ENCODE assay signal across 24 cellular contexts in genomic region chr4:166042510-166043055, GRCh38.
DNase-seq lines count a peak whose midpoint lies in the region; ATAC-seq and TF ChIP-seq lines count a peak whose summit lies in the region.
"Had no signal": no experiment of that assay in that cellular context is flagged by ENCODE, and none has a peak within 500 bp of the region (broad histone marks: within the 10 kb centered on the region; RNA-seq: fewer than 3 reads in every experiment).

No MANE protein-coding gene starts in this region.

- BruUV-seq in PC-3 (replicated peaks; lab: Mats Ljungman, UMichigan), result no TSS peak

- TF ChIP-seq POLR2A in transverse colon (IDR thresholded peaks at IDR 0.05) (no peak), right lobe of liver (IDR thresholded peaks at IDR 0.05) (no peak)

- H3K9me3 ChIP-seq in heart right ventricle (no peaks in the 10 kb centered on the region), right atrium auricular region (no peaks in the 10 kb centered on the region), PC-3 (ENCODE audit: low read length) (no peaks in the 10 kb centered on the region), transverse colon (no peaks in the 10 kb centered on the region), T-helper 17 cell (ENCODE audit: control insufficient read depth, low read length, poor library complexity, severe bottlenecking) (no peaks in the 10 kb centered on the region), right lobe of liver (no peaks in the 10 kb centered on the region)
- H3K9me3 ChIP-seq: lower lobe of right lung had no signal

- no peaks in the 10 kb centered on the region for H3K36me3 Mint-ChIP-seq in T-helper 17 cell (ENCODE audit: low read depth)

- CTCF ChIA-PET in PC-3 (lab: Charles Lee), result no interaction called here

- ATAC-seq in heart right ventricle (peak in 5 of 8 donors; percentile 17 to 75 (median 70)), PC-3 (peak; percentile 75), T-helper 17 cell (no peak), right lobe of liver (no peak)
- ATAC-seq: activated CD4-positive, CD25-positive, alpha-beta regulatory T cell treated with anti-CD3 and anti-CD28 coated beads, Interleukin-2, amount 50 U/mL, for 24 hours; activated naive CD8-positive, alpha-beta T cell treated with anti-CD3 and anti-CD28 coated beads, Interleukin-2, amount 50 U/mL, for 24 hours; esophagus mucosa; HCT116; lower lobe of right lung had no signal

- H3K36me3 ChIP-seq in heart right ventricle (no peaks in the 10 kb centered on the region), right atrium auricular region (no peaks in the 10 kb centered on the region), PC-3 (ENCODE audit: low read depth, low read length) (no peaks in the 10 kb centered on the region), transverse colon (no peaks in the 10 kb centered on the region), right lobe of liver (no peaks in the 10 kb centered on the region)
- H3K36me3 ChIP-seq: lower lobe of right lung had no signal

- peak overlapping the region; percentile 94 for H2AFZ ChIP-seq in PC-3 (ENCODE audit: low read length)

- no peaks in the 10 kb centered on the region for H4K20me1 ChIP-seq in PC-3 (ENCODE audit: low read length)

- H3K4me3 ChIP-seq in heart right ventricle (no peak overlapping the region), right atrium auricular region (no peak overlapping the region), PC-3 (ENCODE audit: low read length) (peak overlapping the region; percentile 63), fibroblast of the aortic adventitia (ENCODE audit: low read depth, low read length) (no peak overlapping the region), transverse colon (no peak overlapping the region), right lobe of liver (no peak overlapping the region)
- H3K4me3 ChIP-seq: lower lobe of right lung had no signal

- DNase-seq in heart right ventricle (peak in 1 of 2 donors; percentile 8), right atrium auricular region (ENCODE audit: low spot score) (no peak), PC-3 (peak; percentile 11), fibroblast of the aortic adventitia (ENCODE audit: low read depth) (peak; percentile 13), transverse colon (no peak), CD1c-positive myeloid dendritic cell (ENCODE audit: extremely low spot score) (no peak), T-helper 17 cell (no peak), right lobe of liver (no peak)
- DNase-seq: activated CD4-positive, alpha-beta memory T cell treated with anti-CD3 and anti-CD28 coated beads, Interleukin-2, amount 10 ng/mL, durations not matched to agents 7 days and 5 days; activated gamma-delta T cell; activated naive CD8-positive, alpha-beta T cell treated with anti-CD3 and anti-CD28 coated beads, Interleukin-2, amount 50 U/mL, for 24 hours; COR-L47; effector memory CD4-positive, alpha-beta T cell; Karpas-422; lower lobe of right lung; NCI-H2029 treated with DMSO at 0.1 percent for 48 hours; NCI-H345; posterior cingulate gyrus; SHP77 treated with DMSO at 0.1 percent for 48 hours had no signal

- no peaks in the 10 kb centered on the region for H3K9me2 ChIP-seq in PC-3 (replicated peaks; ENCODE audit: low read length)

- POLR2A ChIA-PET in PC-3 (lab: Charles Lee; ENCODE audit: unreplicated experiment), result no interaction called here

- peak overlapping the region in 1 of 10 donors; percentile 48 for H3K27ac ChIP-seq in heart right ventricle
- no peak overlapping the region for H3K27ac ChIP-seq in right atrium auricular region
- peak overlapping the region; percentile 27; the same call in 1 of the 2 replicates for H3K27ac ChIP-seq in PC-3 (ENCODE audit: low read length)
- H3K27ac ChIP-seq in transverse colon, result peak overlapping the region in 3 of 4 donors; percentile 4 to 27 (median 20)
- no peak overlapping the region for H3K27ac ChIP-seq in right lobe of liver
- H3K27ac ChIP-seq: lower lobe of right lung had no signal

- in situ Hi-C loops in transverse colon (cut with MboI; ENCODE audit: low pct_ligation_motif_present in 1 of 4, low pct_unique_long_range_greater_than_20kb in 1 of 4, low sequenced_read_pairs in 3 of 4), result no loop called here

- H3F3A ChIP-seq in PC-3 (ENCODE audit: low read length, unreplicated experiment), result no peaks in the 10 kb centered on the region

- H3K27me3 Mint-ChIP-seq in T-helper 17 cell, result no peaks in the 10 kb centered on the region
- H3K27me3 Mint-ChIP-seq: activated CD4-positive, alpha-beta memory T cell treated with anti-CD3 and anti-CD28 coated beads, Interleukin-2, amount 10 ng/mL, durations not matched to agents 7 days and 5 days; activated naive CD8-positive, alpha-beta T cell treated with anti-CD3 and anti-CD28 coated beads, Interleukin-2, amount 50 U/mL, for 24 hours; B cell had no signal

- WGBS in heart right ventricle, 2 donors, result 53 to 70% methylated on average over 8 of the region's 8 CpGs
- 26 to 32% methylated on average over 5 to 8 of the region's 8 CpGs for WGBS in transverse colon (ENCODE audit: low coverage in 1 of 2), 2 donors
- WGBS in right lobe of liver (ENCODE audit: insufficient coverage, low coverage, low lambda C conversion rate, missing lambda C conversion rate), result 35% methylated on average over 8 of the region's 8 CpGs

- peaks cover 0 to 3% (median 0%) of the 10 kb centered on the region in 9 donors for H3K4me1 ChIP-seq in heart right ventricle
- no peaks in the 10 kb centered on the region for H3K4me1 ChIP-seq in right atrium auricular region
- peaks cover 33% of the 10 kb centered on the region for H3K4me1 ChIP-seq in PC-3 (ENCODE audit: insufficient read depth, low read length)
- peaks cover 0 to 5% (median 4%) of the 10 kb centered on the region in 4 donors for H3K4me1 ChIP-seq in transverse colon
- no peaks in the 10 kb centered on the region for H3K4me1 ChIP-seq in right lobe of liver
- H3K4me1 ChIP-seq: lower lobe of right lung had no signal

- no peak overlapping the region for H3K27ac Mint-ChIP-seq in T-helper 17 cell
- H3K27ac Mint-ChIP-seq: activated CD4-positive, alpha-beta memory T cell treated with anti-CD3 and anti-CD28 coated beads, Interleukin-2, amount 10 ng/mL, durations not matched to agents 7 days and 5 days; activated naive CD8-positive, alpha-beta T cell treated with anti-CD3 and anti-CD28 coated beads, Interleukin-2, amount 50 U/mL, for 24 hours; B cell had no signal

- TF ChIP-seq EP300 in transverse colon (IDR thresholded peaks at IDR 0.05; ENCODE audit: low read depth), result no peak

- peak overlapping the region; percentile 86 for H3K4me2 ChIP-seq in PC-3 (ENCODE audit: low read length)

- H3K79me2 ChIP-seq in PC-3 (ENCODE audit: low read length), result no peaks in the 10 kb centered on the region

- H3K27me3 ChIP-seq in heart right ventricle (no peaks in the 10 kb centered on the region), right atrium auricular region (no peaks in the 10 kb centered on the region), PC-3 (ENCODE audit: low read length) (no peaks in the 10 kb centered on the region), transverse colon (no peaks in the 10 kb centered on the region), right lobe of liver (no peaks in the 10 kb centered on the region)

- peak overlapping the region; percentile 24; the same call in 1 of the 2 replicates for H3K9ac ChIP-seq in PC-3 (ENCODE audit: low read length)

- H3K4me1 Mint-ChIP-seq in T-helper 17 cell, result no peaks in the 10 kb centered on the region
- H3K4me1 Mint-ChIP-seq: activated CD4-positive, alpha-beta memory T cell treated with anti-CD3 and anti-CD28 coated beads, Interleukin-2, amount 10 ng/mL, durations not matched to agents 7 days and 5 days; activated naive CD8-positive, alpha-beta T cell treated with anti-CD3 and anti-CD28 coated beads, Interleukin-2, amount 50 U/mL, for 24 hours; B cell had no signal

- TF ChIP-seq CTCF in heart right ventricle (IDR thresholded peaks at IDR 0.05) (no peak), right atrium auricular region (IDR thresholded peaks at IDR 0.05) (no peak), PC-3 (conservative IDR thresholded peaks at IDR 0.05; ENCODE audit: low read depth, low read length) (no peak), fibroblast of the aortic adventitia (IDR thresholded peaks at IDR 0.05; ENCODE audit: insufficient read depth, low read length) (no peak), transverse colon (IDR thresholded peaks at IDR 0.05) (no peak), right lobe of liver (IDR thresholded peaks at IDR 0.05) (no peak)

- no peak overlapping the region for H3K4me3 Mint-ChIP-seq in T-helper 17 cell
- H3K4me3 Mint-ChIP-seq: activated CD4-positive, alpha-beta memory T cell treated with anti-CD3 and anti-CD28 coated beads, Interleukin-2, amount 10 ng/mL, durations not matched to agents 7 days and 5 days; activated naive CD8-positive, alpha-beta T cell treated with anti-CD3 and anti-CD28 coated beads, Interleukin-2, amount 50 U/mL, for 24 hours; B cell; neural crest cell had no signal

- intact Hi-C loops in heart right ventricle (cut with DNase I), result loop anchor here in 1 of 10 donors (10.0 kb wide), 1 partner anchor 418 kb away; no protein-coding TSS in a partner anchor
- intact Hi-C loops in PC-3 (cut with micrococcal nuclease), result loop anchor here (1.0 to 5.0 kb wide), 4 partner anchors 28 to 169 kb away; partner anchors contain the start of gene TLL1
- intact Hi-C loops in transverse colon (cut with DNase I; ENCODE audit: low total_unique reads), result no loop called here
- intact Hi-C loops in right lobe of liver (cut with DNase I), result no loop called here

Comparison
In these comparisons a context has a peak if more than half of its experiments do, and no peak if none do; other contexts are left out.
1. ATAC-seq: peak in heart right ventricle (5 of 8) and PC-3 (single experiment); none in T-helper 17 cell (single experiment) and right lobe of liver (0 of 4).
2. DNase-seq: peak in PC-3 (single experiment) and fibroblast of the aortic adventitia (single experiment); none in right atrium auricular region (single experiment), transverse colon (single experiment), CD1c-positive myeloid dendritic cell (single experiment), T-helper 17 cell (0 of 3) and right lobe of liver (0 of 3).
3. H3K27ac ChIP-seq: peak in PC-3 (single experiment) and transverse colon (3 of 4); none in right atrium auricular region (0 of 2) and right lobe of liver (0 of 3).